ENCODE assay signal across 8 cellular contexts in the genomic region with DNA sequence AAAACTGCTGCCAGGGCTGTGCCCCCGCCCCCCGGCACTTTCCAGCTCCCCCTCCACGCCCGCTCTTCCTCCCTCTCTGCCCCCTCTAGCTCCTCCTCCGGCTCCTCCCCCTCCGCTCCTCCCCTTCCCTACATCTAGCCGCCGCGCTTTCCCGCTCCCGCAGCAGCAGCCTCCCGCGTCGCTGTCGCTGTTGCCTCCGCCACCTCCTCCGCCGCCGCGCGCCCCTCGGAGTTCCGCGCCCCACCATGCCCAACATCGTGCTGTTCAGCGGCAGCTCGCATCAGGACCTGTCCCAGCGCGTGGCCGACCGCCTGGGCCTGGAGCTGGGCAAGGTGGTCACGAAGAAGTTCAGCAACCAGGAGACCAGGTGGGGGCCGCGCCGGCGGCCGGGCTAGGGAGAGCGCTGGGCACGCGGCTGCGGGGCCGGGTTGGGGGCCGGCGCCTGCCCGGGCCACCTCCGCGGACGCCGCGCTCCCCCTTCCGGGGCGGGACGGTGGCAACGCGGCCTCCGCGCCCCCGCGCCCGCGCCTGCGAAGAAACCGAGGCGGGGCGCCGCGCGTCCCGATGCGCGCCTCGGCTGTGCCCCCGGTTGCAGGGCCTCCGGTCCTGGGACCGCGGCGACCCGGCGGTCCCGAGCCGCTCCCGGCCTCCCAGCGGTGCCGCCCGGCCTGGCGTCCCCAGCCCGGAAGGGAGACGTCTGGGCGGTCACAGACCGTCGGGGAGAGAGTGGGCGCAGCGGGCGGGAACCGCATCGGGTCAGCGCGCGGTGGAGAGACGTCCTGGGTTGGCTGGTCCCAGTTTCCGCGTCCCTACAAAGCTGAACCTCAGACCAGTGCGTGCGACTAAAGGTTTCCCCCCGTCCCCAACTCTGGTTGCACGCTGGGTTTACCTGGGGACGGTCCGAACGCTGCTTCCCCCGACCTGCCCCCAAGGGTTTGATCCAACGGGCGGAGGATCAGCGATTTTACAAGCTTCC. TPM values are rescaled to one million over a fixed set of nuclear protein-coding genes. Genes with fewer than 3 reads are reported as not detected.
DNase-seq lines count a peak whose midpoint lies in the region; ATAC-seq lines count a peak whose summit lies in the region.

A gene (plus strand): TSS at position 160 of the 976 bp plus-strand sequence. CDS start 86 bp downstream, at position 246.

- H3K27ac Mint-ChIP-seq in naive B cell: peak within 1 kb of the TSS in 5 of 6 donors; percentile 70 to 83 (median 80)
- peak within 1 kb of the TSS; percentile 81 for H3K27ac Mint-ChIP-seq in stimulated activated effector memory CD8-positive, alpha-beta T cell treated with anti-CD3 and anti-CD28 coated beads, Interleukin-12 subunit alpha, Interleukin-12 subunit beta, amount 100 ng/mL, for 72 hours

- H3K9me3 Mint-ChIP-seq in naive B cell: peaks cover 0 to 5% (median 0%) of the 10 kb centered on the region in 7 donors
- no peaks in the 10 kb centered on the region for H3K9me3 Mint-ChIP-seq in stimulated activated effector memory CD8-positive, alpha-beta T cell treated with anti-CD3 and anti-CD28 coated beads, Interleukin-12 subunit alpha, Interleukin-12 subunit beta, amount 100 ng/mL, for 72 hours

- peak within 1 kb of the TSS; percentile 83 for H3K4me3 ChIP-seq in NT2/D1 (ENCODE audit: insufficient read length, low read depth)

- H3K4me1 Mint-ChIP-seq in naive B cell: peaks cover 16 to 27% (median 20%) of the 10 kb centered on the region in 3 donors
- H3K4me1 Mint-ChIP-seq in stimulated activated effector memory CD8-positive, alpha-beta T cell treated with anti-CD3 and anti-CD28 coated beads, Interleukin-12 subunit alpha, Interleukin-12 subunit beta, amount 100 ng/mL, for 72 hours: peaks cover 9% of the 10 kb centered on the region

- H3K9ac ChIP-seq in NT2/D1 (ENCODE audit: insufficient read length, low read depth): peak within 1 kb of the TSS; percentile 90

- in situ Hi-C loops in ACHN (cut with HindIII; ENCODE audit: low pct_ligation_motif_present, low pct_unique_long_range_greater_than_20kb, low sequenced_read_pairs): no loop called here

- H3K9me3 ChIP-seq in NT2/D1 (ENCODE audit: insufficient read depth, low read length): no peaks in the 10 kb centered on the region

- H3K27me3 ChIP-seq in NT2/D1 (ENCODE audit: insufficient read depth, insufficient read length): peaks cover 14% of the 10 kb centered on the region

- DNase-seq in ACHN: peak; percentile 46
- peak; percentile 33 for DNase-seq in NT2/D1 (ENCODE audit: low read depth, low spot score)
- DNase-seq in activated T-cell treated with anti-CD3 and anti-CD28 coated beads for 24 hours (ENCODE audit: low read depth): peak; percentile 63
- peak; percentile 42 for DNase-seq in naive B cell
- peak; percentile 18 to 74 for DNase-seq in stimulated activated effector memory CD8-positive, alpha-beta T cell treated with anti-CD3 and anti-CD28 coated beads, Interleukin-12 subunit alpha, Interleukin-12 subunit beta, amount 100 ng/mL, for 72 hours (ENCODE audit: low spot score in 2 of 2)

- ATAC-seq in GM19025 (IDR thresholded peaks at IDR 0.05; ENCODE audit: low read depth, unreplicated experiment): peak; percentile 75
- ATAC-seq in HG03342 (IDR thresholded peaks at IDR 0.05; ENCODE audit: unreplicated experiment): peak; percentile 76
- ATAC-seq in esophagus mucosa: peak; percentile 69
- ATAC-seq in naive B cell (ENCODE audit: low read depth in 2 of 2): peak; percentile 79 to 85
- ATAC-seq in stimulated activated effector memory CD8-positive, alpha-beta T cell treated with anti-CD3 and anti-CD28 coated beads, Interleukin-12 subunit alpha, Interleukin-12 subunit beta, amount 100 ng/mL, for 72 hours: peak; percentile 90

- peaks cover 24% of the 10 kb centered on the region for H3K36me3 ChIP-seq in NT2/D1 (ENCODE audit: insufficient read depth, insufficient read length, low read length)

- no peaks in the 10 kb centered on the region for H3K4me1 ChIP-seq in NT2/D1 (ENCODE audit: insufficient read depth, insufficient read length)

- peaks cover 0 to 6% (median 0%) of the 10 kb centered on the region in 3 donors for H3K27me3 Mint-ChIP-seq in naive B cell

- peaks cover 0 to 7% of the 10 kb centered on the region in 2 donors for H3K36me3 Mint-ChIP-seq in naive B cell
- peaks cover 16% of the 10 kb centered on the region for H3K36me3 Mint-ChIP-seq in stimulated activated effector memory CD8-positive, alpha-beta T cell treated with anti-CD3 and anti-CD28 coated beads, Interleukin-12 subunit alpha, Interleukin-12 subunit beta, amount 100 ng/mL, for 72 hours

- peak within 1 kb of the TSS; percentile 80 to 95 (median 90) for H3K4me3 Mint-ChIP-seq in naive B cell
- H3K4me3 Mint-ChIP-seq in stimulated activated effector memory CD8-positive, alpha-beta T cell treated with anti-CD3 and anti-CD28 coated beads, Interleukin-12 subunit alpha, Interleukin-12 subunit beta, amount 100 ng/mL, for 72 hours: peak within 1 kb of the TSS; percentile 74

RNA-seq across cellular contexts. Expression of the gene that starts here (rescaled TPM):
- 37.3 TPM for total RNA-seq in esophagus mucosa
- polyA plus RNA-seq in naive B cell (ENCODE audit: low read depth in 6 of 6): 100 to 1,000 TPM in 1 of 6 donors, 10 to 100 TPM in 5; 59.7 to 133 (median 62.8) TPM

Comparison
In these comparisons a context has a peak if more than half of its experiments do, and no peak if none do; other contexts are left out.
1. Peak in every context shown above with its lines: DNase-seq, ATAC-seq and H3K4me3 ChIP-seq.